In genomic region chrX:137654481-137654880, GRCh38 we compare ENCODE assay signal across 14 cellular contexts.
A peak's percentile ranks its signal among the peaks of the same experiment; 100 is the strongest.
DNase-seq lines count a peak whose midpoint lies in the region; ATAC-seq and TF ChIP-seq lines count a peak whose summit lies in the region.
"Had no signal": no experiment of that assay in that cellular context is flagged by ENCODE, and none has a peak within 500 bp of the region (broad histone marks: within the 10 kb centered on the region; RNA-seq: fewer than 3 reads in every experiment).

No MANE protein-coding gene starts in this region.

- H3K9me3 ChIP-seq in neural progenitor cell (ENCODE audit: low read depth), result no peaks in the 10 kb centered on the region

- no peak overlapping the region for H3K4me3 ChIP-seq in neural progenitor cell
- H3K4me3 ChIP-seq: BLaER1 treated with 17β-estradiol and CSF1 and Interleukin-3, amounts not matched to agents 10 nM and 100 nM; GM23338 had no signal

- no peaks in the 10 kb centered on the region for H3F3A ChIP-seq in neural progenitor cell (ENCODE audit: low read depth)

- H3K27me3 Mint-ChIP-seq in neural progenitor cell (ENCODE audit: insufficient read depth, low read depth), result peaks cover 2% of the 10 kb centered on the region
- H3K27me3 Mint-ChIP-seq: B cell had no signal

- H3K4me1 Mint-ChIP-seq in neural progenitor cell, result peaks cover 10% of the 10 kb centered on the region
- H3K4me1 Mint-ChIP-seq: B cell, GM23338 had no signal

- H3K36me3 Mint-ChIP-seq in neural progenitor cell, result no peaks in the 10 kb centered on the region
- H3K36me3 Mint-ChIP-seq: CD8-positive, alpha-beta T cell had no signal

- H3K27me3 ChIP-seq in neural progenitor cell, result no peaks in the 10 kb centered on the region

- peaks cover 6% of the 10 kb centered on the region for H3K9me3 Mint-ChIP-seq in neural progenitor cell
- H3K9me3 Mint-ChIP-seq: CD8-positive, alpha-beta T cell had no signal

- ATAC-seq in GM18505 (IDR thresholded peaks at IDR 0.05; ENCODE audit: unreplicated experiment) (no peak), HG02623 (IDR thresholded peaks at IDR 0.05; ENCODE audit: unreplicated experiment) (no peak)
- ATAC-seq: CD8-positive, alpha-beta T cell; GM23338 had no signal

- no peak overlapping the region for H3K27ac ChIP-seq in neural progenitor cell
- H3K27ac ChIP-seq: BLaER1 treated with 17β-estradiol and CSF1 and Interleukin-3, amounts not matched to agents 10 nM and 100 nM had no signal

- no peak overlapping the region for H3K4me3 Mint-ChIP-seq in neural progenitor cell
- H3K4me3 Mint-ChIP-seq: B cell; CD8-positive, alpha-beta T cell; GM23338 had no signal

- H2AFZ ChIP-seq in neural progenitor cell (replicated peaks), result no peak overlapping the region
- H2AFZ ChIP-seq: GM23338 had no signal

- H4K20me1 ChIP-seq in neural progenitor cell (ENCODE audit: low read depth), result no peaks in the 10 kb centered on the region

- peak; percentile 1 for DNase-seq in SIG-M5 treated with dmso at 0.1 percent for 504 hours (lab: John Stamatoyannopoulos, UW; ENCODE audit: unreplicated experiment)
- DNase-seq in SIG-M5 (lab: John Stamatoyannopoulos, UW), result no peak
- peak; percentile 26 for DNase-seq in NCI-H774 (lab: John Stamatoyannopoulos, UW)
- no peak for DNase-seq in neural progenitor cell (ENCODE audit: low spot score)
- DNase-seq: Calu3; CD8-positive, alpha-beta T cell; GDM1; HCEC 1CT; IMR-90 had no signal

- H3K4me2 ChIP-seq in neural progenitor cell, result no peak overlapping the region
- H3K4me2 ChIP-seq: BLaER1 treated with 17β-estradiol and CSF1 and Interleukin-3, amounts not matched to agents 10 nM and 100 nM; GM23338 had no signal

- H3K4me1 ChIP-seq in neural progenitor cell, result no peaks in the 10 kb centered on the region
- H3K4me1 ChIP-seq: BLaER1 treated with 17β-estradiol and CSF1 and Interleukin-3, amounts not matched to agents 10 nM and 100 nM had no signal

- H3K9ac ChIP-seq in neural progenitor cell, result no peak overlapping the region
- H3K9ac ChIP-seq: BLaER1 treated with 17β-estradiol and CSF1 and Interleukin-3, amounts not matched to agents 10 nM and 100 nM had no signal

- no peaks in the 10 kb centered on the region for H3K36me3 ChIP-seq in neural progenitor cell
- H3K36me3 ChIP-seq: BLaER1 treated with 17β-estradiol and CSF1 and Interleukin-3, amounts not matched to agents 10 nM and 100 nM had no signal

- H3K79me2 ChIP-seq in neural progenitor cell (ENCODE audit: low read depth), result no peaks in the 10 kb centered on the region

- no peak for TF ChIP-seq POLR2A in GM18505 (IDR thresholded peaks at IDR 0.05; ENCODE audit: borderline replicate concordance, extremely low read depth, insufficient read depth, insufficient read length)

- TF ChIP-seq CTCF in neural progenitor cell (IDR thresholded peaks at IDR 0.05), result no peak

- peak overlapping the region; percentile 17 for H3K27ac Mint-ChIP-seq in neural progenitor cell
- H3K27ac Mint-ChIP-seq: B cell; CD8-positive, alpha-beta T cell; GM23338 had no signal

Comparison
In these comparisons a context has a peak if more than half of its experiments do, and no peak if none do; other contexts are left out.
1. DNase-seq: peak in SIG-M5 treated with dmso at 0.1 percent for 504 hours (single experiment) and NCI-H774 (single experiment); none in SIG-M5 (single experiment) and neural progenitor cell (single experiment).